30 cellular contexts compared by ENCODE assay signal in the genomic region with DNA sequence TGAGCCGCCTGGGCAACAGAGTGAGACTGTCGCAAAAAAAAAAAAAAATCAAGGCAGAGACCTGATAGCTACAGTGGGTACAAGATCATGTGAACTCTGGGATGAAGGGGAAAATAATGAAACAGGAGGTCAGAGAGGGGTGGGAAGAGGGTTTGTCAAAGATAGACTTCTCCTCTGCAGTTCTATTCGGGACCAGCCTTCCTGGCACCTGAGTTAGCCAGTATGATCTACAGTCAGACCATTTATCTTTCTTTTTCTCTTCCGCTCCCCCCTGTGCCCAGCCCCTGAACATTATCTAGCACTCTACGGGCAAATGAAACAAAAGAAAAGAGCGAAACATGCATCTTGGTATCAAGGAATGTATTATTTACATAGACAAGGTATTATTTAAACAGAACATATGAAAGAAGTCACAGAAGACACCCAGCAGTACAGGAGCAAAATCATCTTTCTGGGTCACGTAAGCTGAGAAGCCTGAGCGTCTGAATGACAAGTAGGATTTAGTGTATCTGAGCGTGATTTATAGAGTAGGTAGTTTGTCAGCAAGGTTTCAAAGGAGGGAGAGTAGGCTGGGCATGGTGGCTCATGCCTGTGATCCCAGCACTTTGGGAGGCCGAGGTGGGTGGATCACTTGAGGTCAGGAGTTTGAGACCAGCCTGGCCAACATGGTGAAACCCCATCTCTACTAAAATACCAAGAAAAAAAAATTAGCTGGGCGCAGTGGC.
DNase-seq lines count a peak whose midpoint lies in the region; ATAC-seq, FAIRE-seq and TF ChIP-seq lines count a peak whose summit lies in the region.
"Had no signal": no experiment of that assay in that cellular context is flagged by ENCODE, and none has a peak within 500 bp of the region (broad histone marks: within the 10 kb centered on the region; RNA-seq: fewer than 3 reads in every experiment).

No MANE protein-coding gene starts in this region.

- POLR2A ChIA-PET in K562 (lab: Yijun Ruan, JAX): no interaction called here
- POLR2A ChIA-PET in RWPE1 (lab: Yijun Ruan, JAX; ENCODE audit: low non-redundant PET): no interaction called here

- ATAC-seq in activated CD8-positive, alpha-beta memory T cell treated with anti-CD3 and anti-CD28 coated beads, Interleukin-2, amount 10 ng/mL, durations not matched to agents 7 days and 5 days: no peak
- no peak for ATAC-seq in K562
- ATAC-seq in psoas muscle: peak; percentile 93 to 95 (median 94)
- ATAC-seq in heart left ventricle: no peak
- ATAC-seq: activated CD4-positive, CD25-positive, alpha-beta regulatory T cell treated with anti-CD3 and anti-CD28 coated beads, Interleukin-2, amount 50 U/mL, for 24 hours; mucosa of descending colon had no signal

- in situ Hi-C loops in K562 (cut with MboI): no loop called here

- H3K4me1 Mint-ChIP-seq in activated CD8-positive, alpha-beta memory T cell treated with anti-CD3 and anti-CD28 coated beads, Interleukin-2, amount 10 ng/mL, durations not matched to agents 7 days and 5 days: peaks cover 55% of the 10 kb centered on the region

- peaks cover 74% of the 10 kb centered on the region for H3K36me3 Mint-ChIP-seq in activated CD8-positive, alpha-beta memory T cell treated with anti-CD3 and anti-CD28 coated beads, Interleukin-2, amount 10 ng/mL, durations not matched to agents 7 days and 5 days
- H3K36me3 Mint-ChIP-seq: neural progenitor cell had no signal

- CTCF ChIA-PET in activated CD8-positive, alpha-beta memory T cell treated with anti-CD3 and anti-CD28 coated beads, Interleukin-2, amount 10 ng/mL, durations not matched to agents 7 days and 5 days (lab: Charles Lee): interaction anchor here (1.0 to 1.1 kb wide), 2 partner anchors 31 to 177 kb away, joined by 3 read pairs; no protein-coding TSS in a partner anchor
- CTCF ChIA-PET in K562 (lab: Yijun Ruan, JAX; ENCODE audit: low intra/inter-chr PET ratio) (no interaction called here), RWPE1 (lab: Yijun Ruan, JAX) (interaction anchor here (0.6 kb wide), 3 partner anchors 118 to 198 kb away, joined by 3 read pairs; no protein-coding TSS in a partner anchor)

- H3K27me3 ChIP-seq in Loucy (ENCODE audit: insufficient read depth, low read length, poor library complexity, severe bottlenecking) (no peaks in the 10 kb centered on the region), K562 (ENCODE audit: control insufficient read depth in 2 of 2, insufficient read depth in 2 of 2, low read length in 2 of 2) (no peaks in the 10 kb centered on the region), psoas muscle (ENCODE audit: insufficient read depth in 3 of 3, low read length in 2 of 3) (no peaks in the 10 kb centered on the region), heart left ventricle (peaks cover 0 to 19% (median 0%) of the 10 kb centered on the region in 9 donors)
- H3K27me3 ChIP-seq: neural progenitor cell, right atrium auricular region had no signal

- H3K9me3 Mint-ChIP-seq in activated CD8-positive, alpha-beta memory T cell treated with anti-CD3 and anti-CD28 coated beads, Interleukin-2, amount 10 ng/mL, durations not matched to agents 7 days and 5 days (ENCODE audit: low read depth): peaks cover 7% of the 10 kb centered on the region
- H3K9me3 Mint-ChIP-seq: neural progenitor cell had no signal

- H3K4me3 ChIP-seq in Loucy (ENCODE audit: low read length, poor library complexity, severe bottlenecking): no peak overlapping the region
- H3K4me3 ChIP-seq in K562: no peak overlapping the region
- peak overlapping the region; percentile 51 for H3K4me3 ChIP-seq in psoas muscle
- H3K4me3 ChIP-seq in heart left ventricle: no peak overlapping the region
- H3K4me3 ChIP-seq: mucosa of descending colon, neural progenitor cell, right atrium auricular region, smooth muscle cell had no signal

- H4K20me1 ChIP-seq in Loucy (ENCODE audit: insufficient read depth, low read length, poor library complexity, severe bottlenecking) (no peaks in the 10 kb centered on the region), K562 (replicated peaks; ENCODE audit: control insufficient read depth, insufficient read depth, low read length) (no peaks in the 10 kb centered on the region)

- H3K27ac Mint-ChIP-seq in activated CD8-positive, alpha-beta memory T cell treated with anti-CD3 and anti-CD28 coated beads, Interleukin-2, amount 10 ng/mL, durations not matched to agents 7 days and 5 days: no peak overlapping the region
- H3K27ac Mint-ChIP-seq: B cell, brain, neural progenitor cell had no signal

- 73% methylated on average over 10 of the region's 11 CpGs for WGBS in K562 (ENCODE audit: insufficient coverage, low coverage, missing lambda C conversion rate)
- WGBS in psoas muscle, 3 donors: 44 to 74% (median 46%) methylated on average over 11 of the region's 11 CpGs
- 89 to 91% (median 90%) methylated on average over 11 of the region's 11 CpGs for WGBS in heart left ventricle, 4 donors

- peak; percentile 15 for DNase-seq in activated CD8-positive, alpha-beta memory T cell treated with anti-CD3 and anti-CD28 coated beads for 24 hours
- DNase-seq in activated CD8-positive, alpha-beta memory T cell treated with anti-CD3 and anti-CD28 coated beads, Interleukin-2, amount 10 ng/mL, durations not matched to agents 7 days and 5 days: no peak
- DNase-seq in K562 (ENCODE audit: extremely low read depth in 1 of 4, low spot score in 3 of 4) (peak in 1 of 4 experiments; percentile 11), psoas muscle (peak in 1 of 2 donors; percentile 38), RWPE1 (ENCODE audit: low spot score) (no peak), NCI-H146 (lab: John Stamatoyannopoulos, UW) (no peak), heart left ventricle (no peak)
- DNase-seq: COR-L47; effector CD8-positive, alpha-beta T cell; GF-D8; mucosa of descending colon; NCI-H1092; NCI-H187 treated with DMSO at 0.1 percent for 48 hours; NCI-H2171 treated with DMSO at 0.1 percent for 48 hours; NCI-H510A treated with DMSO at 0.1 percent for 48 hours; NK-92 treated with Interleukin-12 subunit alpha and Interleukin-12 subunit beta, amount 100 ng/mL, for 24 hours; SHP77; stimulated activated CD4-positive, alpha-beta T cell treated with anti-CD3 and anti-CD28 coated beads, Interleukin-1b, Interleukin-23, amount 100 ng/mL, for 48 hours; stimulated activated CD8-positive, alpha-beta memory T cell treated with anti-CD3 and anti-CD28 coated beads, Interleukin-4, amount 100 ng/mL, for 48 hours; trophoblast cell had no signal

- no peaks in the 10 kb centered on the region for H3K9me1 ChIP-seq in K562 (ENCODE audit: control insufficient read depth, insufficient read depth, low read length)

- H3K4me3 Mint-ChIP-seq in activated CD8-positive, alpha-beta memory T cell treated with anti-CD3 and anti-CD28 coated beads, Interleukin-2, amount 10 ng/mL, durations not matched to agents 7 days and 5 days: no peak overlapping the region
- H3K4me3 Mint-ChIP-seq: B cell, brain, neural progenitor cell had no signal

- TF ChIP-seq RAD21 in K562 (CRISPR knock-in tag; conservative IDR thresholded peaks at IDR 0.05 in 1 of 2, IDR thresholded peaks at IDR 0.05 in 1 of 2): no peak

- H2AFZ ChIP-seq in Loucy (ENCODE audit: low read length) (no peak overlapping the region), K562 (ENCODE audit: low read depth, low read length) (no peak overlapping the region)
- H2AFZ ChIP-seq: neural progenitor cell, parathyroid adenoma had no signal

- FAIRE-seq in K562 (lab: Jason Lieb, UNC): no peak
- FAIRE-seq: H1, TTC549 had no signal

- intact Hi-C loops in K562 (cut with micrococcal nuclease) (loop anchor here (5.0 kb wide), 1 partner anchor 111 kb away; a partner anchor contains a TSS), psoas muscle (cut with DNase I) (no loop called here), heart left ventricle (cut with DNase I) (no loop called here)

- H3K79me2 ChIP-seq in Loucy (ENCODE audit: insufficient read depth, low read length) (peaks cover 18% of the 10 kb centered on the region), K562 (ENCODE audit: control insufficient read depth, insufficient read depth, low read length) (no peaks in the 10 kb centered on the region)
- H3K79me2 ChIP-seq: parathyroid adenoma had no signal

- TF ChIP-seq POLR2A in K562 (conservative IDR thresholded peaks at IDR 0.05) (no peak), heart left ventricle (IDR thresholded peaks at IDR 0.05) (no peak)

- peak overlapping the region; percentile 4 for H3K9ac ChIP-seq in Loucy (ENCODE audit: low read depth, low read length, poor library complexity, severe bottlenecking)
- no peak overlapping the region for H3K9ac ChIP-seq in K562 (ENCODE audit: insufficient read depth in 1 of 2, low read depth in 2 of 2, low read length in 2 of 2)
- H3K9ac ChIP-seq: neural progenitor cell, parathyroid adenoma had no signal

- no peak for TF ChIP-seq EP300 in K562 (IDR thresholded peaks at IDR 0.05; ENCODE audit: low read length)

- H3K27ac ChIP-seq in K562 (ENCODE audit: extremely low read depth, low read depth, low read length) (peak overlapping the region; percentile 28; the same call in 2 of the 3 replicates), psoas muscle (peak overlapping the region; percentile 77), RWPE1 (no peak overlapping the region), heart left ventricle (no peak overlapping the region)
- H3K27ac ChIP-seq: neural progenitor cell, parathyroid adenoma, right atrium auricular region had no signal

- H3K9me2 ChIP-seq in Loucy (replicated peaks; ENCODE audit: low read depth, low read length): no peaks in the 10 kb centered on the region

- peaks cover 58% of the 10 kb centered on the region for H3K36me3 ChIP-seq in Loucy (ENCODE audit: insufficient read depth, low read length)
- H3K36me3 ChIP-seq in K562 (ENCODE audit: control insufficient read depth, insufficient read depth, low read length): no peaks in the 10 kb centered on the region; the same call in 2 of the 3 replicates
- H3K36me3 ChIP-seq in psoas muscle (ENCODE audit: insufficient read depth in 1 of 2, low read depth in 1 of 2): peaks cover 3 to 7% of the 10 kb centered on the region in 2 donors
- no peaks in the 10 kb centered on the region for H3K36me3 ChIP-seq in heart left ventricle
- H3K36me3 ChIP-seq: neural progenitor cell, right atrium auricular region had no signal

- no peak for TF ChIP-seq CTCF in Loucy (conservative IDR thresholded peaks at IDR 0.05; ENCODE audit: low read length)
- no peak for TF ChIP-seq CTCF in K562 (IDR thresholded peaks at IDR 0.05 in 2 of 3, conservative IDR thresholded peaks at IDR 0.05 in 1 of 3; ENCODE audit: insufficient read depth in 2 of 3, low read depth in 1 of 3, low read length in 3 of 3)
- no peak for TF ChIP-seq CTCF in psoas muscle (IDR thresholded peaks at IDR 0.05)
- no peak for TF ChIP-seq CTCF in RWPE1 (conservative IDR thresholded peaks at IDR 0.05; ENCODE audit: low read depth)
- no peak for TF ChIP-seq CTCF in heart left ventricle (IDR thresholded peaks at IDR 0.05)

- no peaks in the 10 kb centered on the region for H3K27me3 Mint-ChIP-seq in activated CD8-positive, alpha-beta memory T cell treated with anti-CD3 and anti-CD28 coated beads, Interleukin-2, amount 10 ng/mL, durations not matched to agents 7 days and 5 days

- H3K9me3 ChIP-seq in Loucy (ENCODE audit: insufficient read depth, low read depth, low read length): no peaks in the 10 kb centered on the region
- no peaks in the 10 kb centered on the region for H3K9me3 ChIP-seq in K562 (replicated peaks; ENCODE audit: control insufficient read depth, insufficient read depth, low read depth, low read length)
- no peaks in the 10 kb centered on the region for H3K9me3 ChIP-seq in psoas muscle
- H3K9me3 ChIP-seq in heart left ventricle: no peaks in the 10 kb centered on the region
- H3K9me3 ChIP-seq: mucosa of descending colon, right atrium auricular region had no signal

- H3K4me1 ChIP-seq in Loucy (ENCODE audit: insufficient read depth, low read length, poor library complexity, severe bottlenecking) (peaks cover 49% of the 10 kb centered on the region), K562 (replicated peaks in 1 of 2; ENCODE audit: control insufficient read depth in 2 of 2, insufficient read depth in 2 of 2, low read length in 2 of 2) (peaks cover 12 to 44% of the 10 kb centered on the region in 2 experiments), psoas muscle (peaks cover 31% of the 10 kb centered on the region), heart left ventricle (peaks cover 0 to 26% (median 0%) of the 10 kb centered on the region in 12 donors)
- H3K4me1 ChIP-seq: parathyroid adenoma, right atrium auricular region had no signal

- BruUV-seq in K562 (replicated peaks; lab: Mats Ljungman, UMichigan): no TSS peak

- H3K4me2 ChIP-seq in Loucy (ENCODE audit: low read depth, low read length, poor library complexity, severe bottlenecking) (no peak overlapping the region), K562 (ENCODE audit: insufficient read depth, low read length) (no peak overlapping the region)
- H3K4me2 ChIP-seq: neural progenitor cell, smooth muscle cell had no signal

- peaks cover 22% of the 10 kb centered on the region for H3F3A ChIP-seq in Loucy (ENCODE audit: low read depth)

Comparison
In these comparisons a context has a peak if more than half of its experiments do, and no peak if none do; other contexts are left out.
1. ATAC-seq: peak in psoas muscle (4 of 4); none in activated CD8-positive, alpha-beta memory T cell treated with anti-CD3 and anti-CD28 coated beads, Interleukin-2, amount 10 ng/mL, durations not matched to agents 7 days and 5 days (single experiment), K562 (single experiment) and heart left ventricle (0 of 4).
2. H3K27ac ChIP-seq: peak in K562 (single experiment) and psoas muscle (single experiment); none in RWPE1 (single experiment) and heart left ventricle (0 of 12).